In genomic region chr1:234732260-234732659, GRCh38 we compare ENCODE assay signal across 12 cellular contexts.
DNase-seq lines count a peak whose midpoint lies in the region; ATAC-seq, FAIRE-seq and TF ChIP-seq lines count a peak whose summit lies in the region.
"Had no signal": no experiment of that assay in that cellular context is flagged by ENCODE, and none has a peak within 500 bp of the region (broad histone marks: within the 10 kb centered on the region; RNA-seq: fewer than 3 reads in every experiment).

No MANE protein-coding gene starts in this region.

- intact Hi-C loops in K562 (cut with micrococcal nuclease): no loop called here

- H3K9me3 ChIP-seq in SK-N-SH (no peaks in the 10 kb centered on the region), KOPT-K1 (ENCODE audit: insufficient read depth, low read length, poor library complexity, severe bottlenecking) (no peaks in the 10 kb centered on the region), K562 (replicated peaks; ENCODE audit: control insufficient read depth, insufficient read depth, low read depth, low read length) (no peaks in the 10 kb centered on the region), neutrophil (no peaks in the 10 kb centered on the region), right atrium auricular region (no peaks in the 10 kb centered on the region)
- H3K9me3 ChIP-seq: thyroid gland had no signal

- FAIRE-seq in K562 (lab: Jason Lieb, UNC): no peak
- FAIRE-seq: small intestine had no signal

- no peaks in the 10 kb centered on the region for H3K36me3 ChIP-seq in SK-N-SH (replicated peaks in 1 of 2; ENCODE audit: control insufficient read depth in 1 of 2, insufficient read depth in 2 of 2, low read length in 1 of 2)
- no peaks in the 10 kb centered on the region for H3K36me3 ChIP-seq in KOPT-K1 (ENCODE audit: insufficient read depth, low read length)
- no peaks in the 10 kb centered on the region for H3K36me3 ChIP-seq in K562 (ENCODE audit: control insufficient read depth, insufficient read depth, low read length)
- H3K36me3 ChIP-seq in neutrophil: no peaks in the 10 kb centered on the region
- no peaks in the 10 kb centered on the region for H3K36me3 ChIP-seq in right atrium auricular region
- H3K36me3 ChIP-seq: thyroid gland had no signal

- H4K20me1 ChIP-seq in SK-N-SH (ENCODE audit: insufficient read depth) (no peaks in the 10 kb centered on the region), K562 (replicated peaks; ENCODE audit: control insufficient read depth, insufficient read depth, low read length) (no peaks in the 10 kb centered on the region)

- peak overlapping the region; percentile 32 for H3K9ac ChIP-seq in SK-N-SH
- H3K9ac ChIP-seq in K562 (ENCODE audit: insufficient read depth in 1 of 2, low read depth in 2 of 2, low read length in 2 of 2): no peak overlapping the region

- CTCF ChIA-PET in SK-N-SH (lab: Yijun Ruan, JAX): interaction anchor here (1.3 kb wide), 1 partner anchor 8 kb away, joined by 4 read pairs; no protein-coding TSS in a partner anchor
- CTCF ChIA-PET in K562 (lab: Yijun Ruan, JAX; ENCODE audit: low intra/inter-chr PET ratio): no interaction called here

- H3K4me2 ChIP-seq in SK-N-SH (0 out of 2 replicates have a peak overlapping the region, but pooled peaks have one; percentile 32), K562 (ENCODE audit: insufficient read depth, low read length) (no peak overlapping the region)

- TF ChIP-seq CTCF in SK-N-SH (IDR thresholded peaks at IDR 0.05) (no peak), K562 (IDR thresholded peaks at IDR 0.05 in 2 of 3, conservative IDR thresholded peaks at IDR 0.05 in 1 of 3; ENCODE audit: insufficient read depth in 2 of 3, low read depth in 1 of 3, low read length in 3 of 3) (no peak), neutrophil (IDR thresholded peaks at IDR 0.05) (no peak), right atrium auricular region (IDR thresholded peaks at IDR 0.05) (no peak)

- no TSS peak for BruUV-seq in K562 (replicated peaks; lab: Mats Ljungman, UMichigan)

- no peak overlapping the region for H3K4me3 ChIP-seq in SK-N-SH (ENCODE audit: low read depth in 2 of 2, low read length in 1 of 2)
- H3K4me3 ChIP-seq in K562: no peak overlapping the region
- no peak overlapping the region for H3K4me3 ChIP-seq in neutrophil (ENCODE audit: low read depth in 1 of 2, low read length in 1 of 2)
- no peak overlapping the region for H3K4me3 ChIP-seq in right atrium auricular region
- H3K4me3 ChIP-seq: thyroid gland had no signal

- H3K27me3 ChIP-seq in SK-N-SH (ENCODE audit: insufficient read depth): no peaks in the 10 kb centered on the region
- no peaks in the 10 kb centered on the region for H3K27me3 ChIP-seq in K562 (ENCODE audit: control insufficient read depth in 2 of 2, insufficient read depth in 2 of 2, low read length in 2 of 2)
- no peaks in the 10 kb centered on the region for H3K27me3 ChIP-seq in neutrophil
- H3K27me3 ChIP-seq in right atrium auricular region: no peaks in the 10 kb centered on the region
- H3K27me3 ChIP-seq: thyroid gland had no signal

- in situ Hi-C loops in K562 (cut with MboI): loop anchor here (5.0 to 10.0 kb wide), 2 partner anchors 135 to 237 kb away; no protein-coding TSS in a partner anchor

- H3K79me2 ChIP-seq in SK-N-SH (ENCODE audit: insufficient read depth): no peaks in the 10 kb centered on the region
- H3K79me2 ChIP-seq in K562 (ENCODE audit: control insufficient read depth, insufficient read depth, low read length): no peaks in the 10 kb centered on the region

- no peak for TF ChIP-seq POLR2A in K562 (conservative IDR thresholded peaks at IDR 0.05)

- WGBS in SK-N-SH (ENCODE audit: low lambda C conversion rate): 93% methylated on average over 9 of the region's 9 CpGs
- 86% methylated on average over 9 of the region's 9 CpGs for WGBS in K562 (ENCODE audit: insufficient coverage, low coverage, missing lambda C conversion rate)

- DNase-seq in SK-N-SH: no peak
- DNase-seq in K562 (ENCODE audit: extremely low read depth in 1 of 4, low spot score in 3 of 4): no peak
- no peak for DNase-seq in AG08395 (ENCODE audit: low spot score)
- no peak for DNase-seq in glomerular visceral epithelial cell (ENCODE audit: extremely low spot score)
- DNase-seq in right atrium auricular region (ENCODE audit: low spot score): no peak
- DNase-seq: NCI-H2171, small intestine, thyroid gland had no signal

- H3K27ac ChIP-seq in SK-N-SH (ENCODE audit: low read depth in 2 of 2, low read length in 1 of 2): peak overlapping the region in 1 of 2 experiments; percentile 90; a peak in 2 of 4 replicates
- H3K27ac ChIP-seq in KOPT-K1 (ENCODE audit: low read depth, low read length, poor library complexity, severe bottlenecking): peak overlapping the region; percentile 79
- H3K27ac ChIP-seq in K562 (ENCODE audit: extremely low read depth, low read depth, low read length): no peak overlapping the region
- peak overlapping the region; percentile 67 for H3K27ac ChIP-seq in neutrophil
- H3K27ac ChIP-seq in right atrium auricular region: no peak overlapping the region
- H3K27ac ChIP-seq: 22Rv1, thyroid gland had no signal

- TF ChIP-seq RAD21 in SK-N-SH (IDR thresholded peaks at IDR 0.05; ENCODE audit: low read length) (no peak), K562 (CRISPR knock-in tag; conservative IDR thresholded peaks at IDR 0.05 in 1 of 2, IDR thresholded peaks at IDR 0.05 in 1 of 2) (no peak)

- TF ChIP-seq EP300 in SK-N-SH (IDR thresholded peaks at IDR 0.05; ENCODE audit: borderline replicate concordance in 1 of 2, low read depth in 1 of 2, low read length in 1 of 2) (no peak), K562 (IDR thresholded peaks at IDR 0.05; ENCODE audit: low read length) (no peak)

- POLR2A ChIA-PET in SK-N-SH (lab: Yijun Ruan, JAX): no interaction called here
- POLR2A ChIA-PET in K562 (lab: Yijun Ruan, JAX): interaction anchor here (1.1 to 1.6 kb wide), 4 partner anchors 9 to 129 kb away, joined by 3 to 6 read pairs (median 4); no protein-coding TSS in a partner anchor

- no peaks in the 10 kb centered on the region for H3K9me2 ChIP-seq in SK-N-SH

- no peaks in the 10 kb centered on the region for H3K9me1 ChIP-seq in K562 (ENCODE audit: control insufficient read depth, insufficient read depth, low read length)

- peak overlapping the region; percentile 49; the same call in 1 of the 2 replicates for H2AFZ ChIP-seq in SK-N-SH (ENCODE audit: low read depth)
- H2AFZ ChIP-seq in K562 (ENCODE audit: low read depth, low read length): no peak overlapping the region

- H3K4me1 ChIP-seq in SK-N-SH (ENCODE audit: control insufficient read depth in 1 of 2, insufficient read depth in 2 of 2, low read depth in 1 of 2, low read length in 1 of 2): peaks cover 25 to 26% of the 10 kb centered on the region in 2 experiments; a peak in 3 of 4 replicates
- peaks cover 36 to 44% of the 10 kb centered on the region in 2 experiments for H3K4me1 ChIP-seq in K562 (replicated peaks in 1 of 2; ENCODE audit: control insufficient read depth in 2 of 2, insufficient read depth in 2 of 2, low read length in 2 of 2)
- H3K4me1 ChIP-seq in neutrophil (ENCODE audit: control insufficient read depth in 1 of 2, insufficient read depth in 1 of 2, low read depth in 1 of 2, low read length in 1 of 2): peaks cover 31 to 32% of the 10 kb centered on the region in 2 experiments
- peaks cover 0 to 19% of the 10 kb centered on the region in 2 donors for H3K4me1 ChIP-seq in right atrium auricular region

- H3F3A ChIP-seq in SK-N-SH (replicated peaks; ENCODE audit: insufficient read depth): peaks cover 11% of the 10 kb centered on the region

- no peak for ATAC-seq in SK-N-SH treated with all-trans-retinoic acid at 6 μM for 48 hours
- ATAC-seq in K562: no peak

TF ChIP-seq in SK-N-SH, 30 proteins besides CTCF, POLR2A, EP300 and RAD21 (continues in another document):
- TF ChIP-seq IRF3 (IDR thresholded peaks at IDR 0.05; ENCODE audit: low read depth, low read length) (no peak), MEF2A (IDR thresholded peaks at IDR 0.05; ENCODE audit: borderline replicate concordance, low read depth) (no peak), TEAD4 (IDR thresholded peaks at IDR 0.05; ENCODE audit: borderline replicate concordance, insufficient read depth) (no peak)

TF ChIP-seq in SK-N-SH treated with all-trans-retinoic acid at 6 μM for 48 hours, 23 proteins besides CTCF, POLR2A, EP300 and RAD21:
- TF ChIP-seq ISL1 (CRISPR knock-in tag; IDR thresholded peaks at IDR 0.05) (no peak), OSR1 (CRISPR knock-in tag; IDR thresholded peaks at IDR 0.05) (no peak), ESRRG (CRISPR knock-in tag; IDR thresholded peaks at IDR 0.05) (no peak), ZFP3 (CRISPR knock-in tag; IDR thresholded peaks at IDR 0.05) (no peak), RARB (CRISPR knock-in tag; IDR thresholded peaks at IDR 0.05) (no peak)

TF ChIP-seq in K562, 482 proteins besides CTCF, POLR2A, EP300 and RAD21 (continues in another document):
- TF ChIP-seq KHSRP (IDR thresholded peaks at IDR 0.05) (no peak), HBP1 (CRISPR knock-in tag; IDR thresholded peaks at IDR 0.05) (no peak), MAZ (CRISPR knock-in tag; conservative IDR thresholded peaks at IDR 0.05 in 1 of 2, IDR thresholded peaks at IDR 0.05 in 1 of 2) (no peak), ZNF644 (tag; IDR thresholded peaks at IDR 0.05; ENCODE audit: low read depth) (no peak), MNT (conservative IDR thresholded peaks at IDR 0.05) (no peak), ZNF143 (CRISPR knock-in tag; IDR thresholded peaks at IDR 0.05) (no peak), ZNF121 (CRISPR knock-in tag; conservative IDR thresholded peaks at IDR 0.05) (0 out of 2 replicates have a peak, but pooled peaks have one; percentile 22)

Comparison
In these comparisons a context has a peak if more than half of its experiments do, and no peak if none do; other contexts are left out.
1. H3K27ac ChIP-seq: peak in KOPT-K1 (single experiment) and neutrophil (single experiment); none in K562 (single experiment) and right atrium auricular region (0 of 2).